8 cellular contexts compared by ENCODE assay signal in the genomic region with DNA sequence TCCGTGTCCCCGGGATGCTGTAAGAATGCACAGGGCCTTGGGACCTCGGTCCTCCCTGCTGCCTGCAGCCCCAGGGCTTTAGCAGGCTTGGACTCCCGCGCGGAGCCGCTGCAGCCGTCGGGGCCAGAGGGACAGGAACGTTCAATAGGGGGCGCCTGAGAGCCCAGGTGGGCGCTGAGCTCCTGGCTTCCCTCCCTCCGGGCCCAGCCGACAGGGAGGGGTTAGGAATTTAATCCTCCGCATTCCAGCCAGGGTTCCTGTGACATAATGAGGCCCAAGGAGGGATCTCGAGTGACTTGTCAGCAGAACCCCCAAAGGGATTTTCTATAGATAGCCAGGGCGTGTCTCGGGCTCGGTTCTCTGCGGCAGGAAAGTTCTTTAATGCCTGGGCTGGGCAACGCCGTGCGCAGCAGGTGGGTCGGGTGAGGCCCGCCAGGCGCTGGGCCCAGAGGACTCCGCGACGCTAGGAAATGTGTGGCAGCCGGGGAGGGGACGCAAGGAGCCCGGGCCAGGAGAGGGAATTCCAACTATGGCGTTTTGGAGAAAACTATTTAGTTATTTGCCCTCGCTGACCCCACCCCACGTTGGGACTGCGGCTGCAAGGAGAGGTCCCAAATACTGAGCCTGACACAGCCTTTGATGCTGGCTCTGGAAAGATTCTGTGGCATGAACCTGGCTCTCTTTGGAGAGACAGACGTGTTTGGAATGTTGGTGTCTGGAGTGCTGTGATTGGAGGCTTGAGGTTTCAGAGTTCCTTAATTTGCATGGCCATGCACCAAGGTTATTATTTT.
DNase-seq lines count a peak whose midpoint lies in the region; ATAC-seq and TF ChIP-seq lines count a peak whose summit lies in the region.

No MANE protein-coding gene starts in this region.

- H3K27me3 Mint-ChIP-seq in endodermal cell (ENCODE audit: insufficient read depth) (peaks cover 35% of the 10 kb centered on the region), nephron (ENCODE audit: low read depth) (peaks cover 51% of the 10 kb centered on the region)

- H3K27me3 ChIP-seq in BLaER1 (no peaks in the 10 kb centered on the region), endodermal cell (ENCODE audit: control insufficient read depth, insufficient read depth, low read length, poor library complexity, severe bottlenecking) (peaks cover 35% of the 10 kb centered on the region)

- peak overlapping the region; percentile 81 for H3K4me2 ChIP-seq in BLaER1

- H3K4me1 ChIP-seq in BLaER1: peaks cover 59% of the 10 kb centered on the region
- H3K4me1 ChIP-seq in endodermal cell (ENCODE audit: control insufficient read depth, insufficient read depth, low read length): no peaks in the 10 kb centered on the region

- H3K27ac Mint-ChIP-seq in endodermal cell (peak overlapping the region; percentile 90), nephron (peak overlapping the region in 1 of 3 experiments; percentile 25)

- peaks cover 19% of the 10 kb centered on the region; the same call in 1 of the 2 replicates for H3K9me3 ChIP-seq in BLaER1
- H3K9me3 ChIP-seq in endodermal cell (ENCODE audit: control insufficient read depth, low read length): peaks cover 7% of the 10 kb centered on the region

- H3K27ac ChIP-seq in BLaER1: peak overlapping the region; percentile 56
- no peak overlapping the region for H3K27ac ChIP-seq in endodermal cell (ENCODE audit: low read depth, low read length)

- 8 to 10% methylated on average over 16 to 37 of the region's 37 CpGs for WGBS in endodermal cell (ENCODE audit: insufficient coverage in 1 of 2, insufficient read length in 1 of 2), 2 experiments

- H3K9ac ChIP-seq in BLaER1: 0 out of 2 replicates have a peak overlapping the region, but pooled peaks have one; percentile 38
- peak overlapping the region; percentile 60 for H3K9ac ChIP-seq in endodermal cell (ENCODE audit: extremely low read depth, low read length, poor library complexity, severe bottlenecking)

- H3K36me3 ChIP-seq in BLaER1 (no peaks in the 10 kb centered on the region), endodermal cell (ENCODE audit: control insufficient read depth, insufficient read depth, low read length) (no peaks in the 10 kb centered on the region)

- peak; percentile 68 for ATAC-seq in GM19395 (IDR thresholded peaks at IDR 0.05; ENCODE audit: unreplicated experiment)
- no peak for ATAC-seq in GM18520 (IDR thresholded peaks at IDR 0.05; ENCODE audit: unreplicated experiment)

- peaks cover 3% of the 10 kb centered on the region for H3K4me1 Mint-ChIP-seq in endodermal cell
- peaks cover 26% of the 10 kb centered on the region for H3K4me1 Mint-ChIP-seq in nephron

- H3K36me3 Mint-ChIP-seq in endodermal cell (ENCODE audit: low read depth) (no peaks in the 10 kb centered on the region), nephron (ENCODE audit: low read depth) (no peaks in the 10 kb centered on the region)

- peak overlapping the region; percentile 61 for H3K4me3 Mint-ChIP-seq in endodermal cell
- H3K4me3 Mint-ChIP-seq in nephron: peak overlapping the region; percentile 19 to 50 (median 24)

- peak overlapping the region; percentile 34 for H3K4me3 ChIP-seq in BLaER1
- peak overlapping the region; percentile 71 for H3K4me3 ChIP-seq in endodermal cell (ENCODE audit: low read length)

- H3K9me3 Mint-ChIP-seq in endodermal cell (peaks cover 1% of the 10 kb centered on the region), nephron (peaks cover 14% of the 10 kb centered on the region)

- peak; percentile 30 for DNase-seq in NCI-H2107 treated with DMSO at 0.1 percent for 48 hours (lab: John Stamatoyannopoulos, UW; ENCODE audit: unreplicated experiment)
- peak; percentile 98 for DNase-seq in endodermal cell
- no peak for DNase-seq in globus pallidus (ENCODE audit: low spot score)
- no peak for DNase-seq in NOMO-1 treated with dmso at 0.1 percent for 144 hours (lab: John Stamatoyannopoulos, UW; ENCODE audit: unreplicated experiment)

- TF ChIP-seq CTCF in endodermal cell (conservative IDR thresholded peaks at IDR 0.05): peak; percentile 98
- TF ChIP-seq CTCF in nephron (IDR thresholded peaks at IDR 0.05; ENCODE audit: unreplicated experiment in 3 of 3): peak; percentile 68 to 76 (median 69)

- H4K20me1 ChIP-seq in BLaER1: no peaks in the 10 kb centered on the region

Comparison
In these comparisons a context has a peak if more than half of its experiments do, and no peak if none do; other contexts are left out.
1. DNase-seq: peak in NCI-H2107 treated with DMSO at 0.1 percent for 48 hours (single experiment) and endodermal cell (single experiment); none in globus pallidus (single experiment) and NOMO-1 treated with dmso at 0.1 percent for 144 hours (single experiment).